In genomic region chr10:4867520-4868356, GRCh38 we compare ENCODE assay signal across 1 cellular context.
TF ChIP-seq lines count a peak whose summit lies in the region.

No MANE protein-coding gene starts in this region.

TF ChIP-seq in GM23338, 12 proteins besides CTCF, POLR2A, EP300 and RAD21 (continued from another document):
- no peak for TF ChIP-seq POLR2AphosphoS5 (IDR thresholded peaks at IDR 0.05; ENCODE audit: low read depth)
- TF ChIP-seq STAT1 (IDR thresholded peaks at IDR 0.05; ENCODE audit: unreplicated experiment) = no peak
- TF ChIP-seq, protein P1, sequence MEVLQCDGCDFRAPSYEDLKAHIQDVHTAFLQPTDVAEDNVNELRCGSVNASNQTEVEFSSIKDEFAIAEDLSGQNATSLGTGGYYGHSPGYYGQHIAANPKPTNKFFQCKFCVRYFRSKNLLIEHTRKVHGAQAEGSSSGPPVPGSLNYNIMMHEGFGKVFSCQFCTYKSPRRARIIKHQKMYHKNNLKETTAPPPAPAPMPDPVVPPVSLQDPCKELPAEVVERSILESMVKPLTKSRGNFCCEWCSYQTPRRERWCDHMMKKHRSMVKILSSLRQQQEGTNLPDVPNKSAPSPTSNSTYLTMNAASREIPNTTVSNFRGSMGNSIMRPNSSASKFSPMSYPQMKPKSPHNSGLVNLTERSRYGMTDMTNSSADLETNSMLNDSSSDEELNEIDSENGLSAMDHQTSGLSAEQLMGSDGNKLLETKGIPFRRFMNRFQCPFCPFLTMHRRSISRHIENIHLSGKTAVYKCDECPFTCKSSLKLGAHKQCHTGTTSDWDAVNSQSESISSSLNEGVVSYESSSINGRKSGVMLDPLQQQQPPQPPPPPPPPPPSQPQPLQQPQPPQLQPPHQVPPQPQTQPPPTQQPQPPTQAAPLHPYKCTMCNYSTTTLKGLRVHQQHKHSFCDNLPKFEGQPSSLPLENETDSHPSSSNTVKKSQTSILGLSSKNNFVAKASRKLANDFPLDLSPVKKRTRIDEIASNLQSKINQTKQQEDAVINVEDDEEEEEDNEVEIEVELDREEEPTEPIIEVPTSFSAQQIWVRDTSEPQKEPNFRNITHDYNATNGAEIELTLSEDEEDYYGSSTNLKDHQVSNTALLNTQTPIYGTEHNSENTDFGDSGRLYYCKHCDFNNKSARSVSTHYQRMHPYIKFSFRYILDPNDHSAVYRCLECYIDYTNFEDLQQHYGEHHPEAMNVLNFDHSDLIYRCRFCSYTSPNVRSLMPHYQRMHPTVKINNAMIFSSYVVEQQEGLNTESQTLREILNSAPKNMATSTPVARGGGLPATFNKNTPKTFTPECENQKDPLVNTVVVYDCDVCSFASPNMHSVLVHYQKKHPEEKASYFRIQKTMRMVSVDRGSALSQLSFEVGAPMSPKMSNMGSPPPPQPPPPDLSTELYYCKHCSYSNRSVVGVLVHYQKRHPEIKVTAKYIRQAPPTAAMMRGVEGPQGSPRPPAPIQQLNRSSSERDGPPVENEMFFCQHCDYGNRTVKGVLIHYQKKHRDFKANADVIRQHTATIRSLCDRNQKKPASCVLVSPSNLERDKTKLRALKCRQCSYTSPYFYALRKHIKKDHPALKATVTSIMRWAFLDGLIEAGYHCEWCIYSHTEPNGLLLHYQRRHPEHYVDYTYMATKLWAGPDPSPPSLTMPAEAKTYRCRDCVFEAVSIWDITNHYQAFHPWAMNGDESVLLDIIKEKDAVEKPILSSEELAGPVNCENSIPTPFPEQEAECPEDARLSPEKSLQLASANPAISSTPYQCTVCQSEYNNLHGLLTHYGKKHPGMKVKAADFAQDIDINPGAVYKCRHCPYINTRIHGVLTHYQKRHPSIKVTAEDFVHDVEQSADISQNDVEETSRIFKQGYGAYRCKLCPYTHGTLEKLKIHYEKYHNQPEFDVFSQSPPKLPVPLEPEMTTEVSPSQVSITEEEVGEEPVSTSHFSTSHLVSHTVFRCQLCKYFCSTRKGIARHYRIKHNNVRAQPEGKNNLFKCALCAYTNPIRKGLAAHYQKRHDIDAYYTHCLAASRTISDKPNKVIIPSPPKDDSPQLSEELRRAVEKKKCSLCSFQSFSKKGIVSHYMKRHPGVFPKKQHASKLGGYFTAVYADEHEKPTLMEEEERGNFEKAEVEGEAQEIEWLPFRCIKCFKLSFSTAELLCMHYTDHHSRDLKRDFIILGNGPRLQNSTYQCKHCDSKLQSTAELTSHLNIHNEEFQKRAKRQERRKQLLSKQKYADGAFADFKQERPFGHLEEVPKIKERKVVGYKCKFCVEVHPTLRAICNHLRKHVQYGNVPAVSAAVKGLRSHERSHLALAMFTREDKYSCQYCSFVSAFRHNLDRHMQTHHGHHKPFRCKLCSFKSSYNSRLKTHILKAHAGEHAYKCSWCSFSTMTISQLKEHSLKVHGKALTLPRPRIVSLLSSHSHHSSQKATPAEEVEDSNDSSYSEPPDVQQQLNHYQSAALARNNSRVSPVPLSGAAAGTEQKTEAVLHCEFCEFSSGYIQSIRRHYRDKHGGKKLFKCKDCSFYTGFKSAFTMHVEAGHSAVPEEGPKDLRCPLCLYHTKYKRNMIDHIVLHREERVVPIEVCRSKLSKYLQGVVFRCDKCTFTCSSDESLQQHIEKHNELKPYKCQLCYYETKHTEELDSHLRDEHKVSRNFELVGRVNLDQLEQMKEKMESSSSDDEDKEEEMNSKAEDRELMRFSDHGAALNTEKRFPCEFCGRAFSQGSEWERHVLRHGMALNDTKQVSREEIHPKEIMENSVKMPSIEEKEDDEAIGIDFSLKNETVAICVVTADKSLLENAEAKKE (CRISPR knock-in tag; IDR thresholded peaks at IDR 0.05) = no peak
- no peak for TF ChIP-seq EZH2 (IDR thresholded peaks at IDR 0.05; ENCODE audit: low read depth, unreplicated experiment)
- TF ChIP-seq, protein P2, sequence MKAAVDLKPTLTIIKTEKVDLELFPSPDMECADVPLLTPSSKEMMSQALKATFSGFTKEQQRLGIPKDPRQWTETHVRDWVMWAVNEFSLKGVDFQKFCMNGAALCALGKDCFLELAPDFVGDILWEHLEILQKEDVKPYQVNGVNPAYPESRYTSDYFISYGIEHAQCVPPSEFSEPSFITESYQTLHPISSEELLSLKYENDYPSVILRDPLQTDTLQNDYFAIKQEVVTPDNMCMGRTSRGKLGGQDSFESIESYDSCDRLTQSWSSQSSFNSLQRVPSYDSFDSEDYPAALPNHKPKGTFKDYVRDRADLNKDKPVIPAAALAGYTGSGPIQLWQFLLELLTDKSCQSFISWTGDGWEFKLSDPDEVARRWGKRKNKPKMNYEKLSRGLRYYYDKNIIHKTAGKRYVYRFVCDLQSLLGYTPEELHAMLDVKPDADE (IDR thresholded peaks at IDR 0.05) = no peak
- TF ChIP-seq ZNF114 (CRISPR knock-in tag; IDR thresholded peaks at IDR 0.05) = no peak
- TF ChIP-seq JUNB (IDR thresholded peaks at IDR 0.05; ENCODE audit: unreplicated experiment) = no peak
